1 cellular context compared by ENCODE assay signal in genomic region chr20:49825521-49826033, GRCh38.
TF ChIP-seq lines count a peak whose summit lies in the region.

No MANE protein-coding gene starts in this region.

TF ChIP-seq in GM23338, 12 proteins besides CTCF, POLR2A, EP300 and RAD21 (continued from another document):
- TF ChIP-seq, protein P1, sequence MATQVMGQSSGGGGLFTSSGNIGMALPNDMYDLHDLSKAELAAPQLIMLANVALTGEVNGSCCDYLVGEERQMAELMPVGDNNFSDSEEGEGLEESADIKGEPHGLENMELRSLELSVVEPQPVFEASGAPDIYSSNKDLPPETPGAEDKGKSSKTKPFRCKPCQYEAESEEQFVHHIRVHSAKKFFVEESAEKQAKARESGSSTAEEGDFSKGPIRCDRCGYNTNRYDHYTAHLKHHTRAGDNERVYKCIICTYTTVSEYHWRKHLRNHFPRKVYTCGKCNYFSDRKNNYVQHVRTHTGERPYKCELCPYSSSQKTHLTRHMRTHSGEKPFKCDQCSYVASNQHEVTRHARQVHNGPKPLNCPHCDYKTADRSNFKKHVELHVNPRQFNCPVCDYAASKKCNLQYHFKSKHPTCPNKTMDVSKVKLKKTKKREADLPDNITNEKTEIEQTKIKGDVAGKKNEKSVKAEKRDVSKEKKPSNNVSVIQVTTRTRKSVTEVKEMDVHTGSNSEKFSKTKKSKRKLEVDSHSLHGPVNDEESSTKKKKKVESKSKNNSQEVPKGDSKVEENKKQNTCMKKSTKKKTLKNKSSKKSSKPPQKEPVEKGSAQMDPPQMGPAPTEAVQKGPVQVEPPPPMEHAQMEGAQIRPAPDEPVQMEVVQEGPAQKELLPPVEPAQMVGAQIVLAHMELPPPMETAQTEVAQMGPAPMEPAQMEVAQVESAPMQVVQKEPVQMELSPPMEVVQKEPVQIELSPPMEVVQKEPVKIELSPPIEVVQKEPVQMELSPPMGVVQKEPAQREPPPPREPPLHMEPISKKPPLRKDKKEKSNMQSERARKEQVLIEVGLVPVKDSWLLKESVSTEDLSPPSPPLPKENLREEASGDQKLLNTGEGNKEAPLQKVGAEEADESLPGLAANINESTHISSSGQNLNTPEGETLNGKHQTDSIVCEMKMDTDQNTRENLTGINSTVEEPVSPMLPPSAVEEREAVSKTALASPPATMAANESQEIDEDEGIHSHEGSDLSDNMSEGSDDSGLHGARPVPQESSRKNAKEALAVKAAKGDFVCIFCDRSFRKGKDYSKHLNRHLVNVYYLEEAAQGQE (IDR thresholded peaks at IDR 0.05; ENCODE audit: unreplicated experiment): no peak
- TF ChIP-seq ZNF114 (CRISPR knock-in tag; IDR thresholded peaks at IDR 0.05) (no peak), EZH2phosphoT487 (IDR thresholded peaks at IDR 0.05; ENCODE audit: unreplicated experiment) (no peak), CREB1 (CRISPR knock-in tag; IDR thresholded peaks at IDR 0.05; ENCODE audit: low read depth) (no peak), JUNB (IDR thresholded peaks at IDR 0.05; ENCODE audit: unreplicated experiment) (no peak), EZH2 (IDR thresholded peaks at IDR 0.05; ENCODE audit: low read depth, unreplicated experiment) (no peak), STAT1 (IDR thresholded peaks at IDR 0.05; ENCODE audit: unreplicated experiment) (no peak), ZNF331 (CRISPR knock-in tag; IDR thresholded peaks at IDR 0.05; ENCODE audit: low read depth) (no peak), ETS1 (IDR thresholded peaks at IDR 0.05) (no peak), POLR2AphosphoS5 (IDR thresholded peaks at IDR 0.05; ENCODE audit: low read depth) (no peak)
